ENCODE assay signal across 8 cellular contexts in the genomic region with DNA sequence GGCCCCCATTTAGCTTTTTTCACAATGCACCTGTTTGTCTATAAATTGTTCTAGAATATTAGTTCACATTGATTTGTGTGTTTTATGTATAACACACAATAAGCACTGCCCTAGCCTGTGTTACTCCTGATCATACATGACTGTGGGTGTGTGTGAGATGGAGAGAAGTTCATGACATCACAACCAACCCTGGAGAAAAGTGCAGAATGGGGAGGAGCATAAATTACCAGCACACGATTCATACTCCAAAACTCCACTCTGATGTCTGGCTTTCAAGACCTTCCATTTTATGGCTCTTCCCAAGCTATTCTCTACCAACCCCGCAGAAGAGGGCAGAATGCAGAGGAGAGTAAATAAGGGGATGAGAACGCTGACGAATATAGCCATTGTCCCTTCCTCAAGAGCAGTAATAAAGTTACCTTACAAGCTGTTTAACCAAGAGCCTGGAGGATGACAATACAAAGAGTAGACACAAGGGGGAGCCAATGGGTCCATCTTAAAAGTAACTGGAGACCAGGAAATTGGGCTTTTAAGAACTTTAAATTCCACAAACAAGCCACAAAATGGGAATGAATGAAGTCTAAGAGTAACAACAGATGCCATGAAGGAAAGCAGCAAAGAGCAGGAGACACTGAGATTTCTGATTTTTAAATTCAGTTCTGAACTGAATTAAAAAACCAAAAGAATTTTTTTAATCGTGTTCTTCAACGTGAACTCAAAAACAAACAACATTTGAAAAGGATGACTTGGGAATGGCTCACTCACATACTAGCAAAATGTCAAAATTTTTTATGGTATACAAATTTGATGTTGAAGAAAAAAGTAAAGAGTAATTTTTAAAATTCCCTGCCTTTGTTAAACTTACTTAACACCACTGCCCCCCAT.
A peak's percentile ranks its signal among the peaks of the same experiment; 100 is the strongest.
DNase-seq lines count a peak whose midpoint lies in the region; FAIRE-seq and TF ChIP-seq lines count a peak whose summit lies in the region.

No MANE protein-coding gene starts in this region.

- H3K79me2 ChIP-seq in PC-9 (ENCODE audit: low read depth), result peaks cover 33% of the 10 kb centered on the region

- H3K9me3 ChIP-seq in PC-9 (ENCODE audit: insufficient read depth, low read depth), result no peaks in the 10 kb centered on the region

- POLR2A ChIA-PET in PC-9 (lab: Charles Lee; ENCODE audit: unreplicated experiment), result no interaction called here

- H3F3A ChIP-seq in PC-9 (ENCODE audit: insufficient read depth, low read depth), result peaks cover 4% of the 10 kb centered on the region; the same call in 1 of the 2 replicates

- no peaks in the 10 kb centered on the region for H3K36me3 ChIP-seq in PC-9 (ENCODE audit: low read depth)

- CTCF ChIA-PET in PC-9 (lab: Charles Lee), result interaction anchor here (0.5 to 1.0 kb wide), 3 partner anchors 17 to 652 kb away, joined by 3 to 7 read pairs (median 4); no protein-coding TSS in a partner anchor

- peaks cover 7% of the 10 kb centered on the region; the same call in 1 of the 2 replicates for H3K4me1 ChIP-seq in PC-9 (replicated peaks; ENCODE audit: insufficient read depth)

- H4K20me1 ChIP-seq in PC-9 (ENCODE audit: insufficient read depth), result 0 out of 2 replicates have a peak, but pooled peaks cover 5% of the 10 kb centered on the region

- H3K4me3 Mint-ChIP-seq in mesothelial cell of epicardium (no peak overlapping the region), immature natural killer cell (no peak overlapping the region)

- H3K27me3 ChIP-seq in PC-9 (ENCODE audit: insufficient read depth, low read depth), result no peaks in the 10 kb centered on the region

- H3K9me2 ChIP-seq in PC-9 (ENCODE audit: insufficient read depth), result no peaks in the 10 kb centered on the region

- no peak overlapping the region for H3K4me2 ChIP-seq in PC-9

- no peak overlapping the region for H2AFZ ChIP-seq in PC-9

- FAIRE-seq in HTR-8/SVneo (lab: Jason Lieb, UNC), result peak; percentile 86

- peaks cover 41% of the 10 kb centered on the region for H3K4me1 Mint-ChIP-seq in mesothelial cell of epicardium
- H3K4me1 Mint-ChIP-seq in immature natural killer cell, result no peaks in the 10 kb centered on the region

- H3K9me3 Mint-ChIP-seq in mesothelial cell of epicardium (no peaks in the 10 kb centered on the region), immature natural killer cell (no peaks in the 10 kb centered on the region)

- no peaks in the 10 kb centered on the region for H3K27me3 Mint-ChIP-seq in mesothelial cell of epicardium (ENCODE audit: low read depth)
- peaks cover 1 to 5% (median 2%) of the 10 kb centered on the region in 3 donors for H3K27me3 Mint-ChIP-seq in immature natural killer cell (ENCODE audit: low read depth in 3 of 3)

- H3K4me3 ChIP-seq in PC-9, result no peak overlapping the region

- H3K36me3 Mint-ChIP-seq in mesothelial cell of epicardium, result no peaks in the 10 kb centered on the region
- no peaks in the 10 kb centered on the region for H3K36me3 Mint-ChIP-seq in immature natural killer cell

- H3K27ac ChIP-seq in PC-9, result no peak overlapping the region

- no TSS peak for BruUV-seq in PC-9 (replicated peaks; lab: Mats Ljungman, UMichigan)

- no peak overlapping the region for H3K27ac Mint-ChIP-seq in mesothelial cell of epicardium
- H3K27ac Mint-ChIP-seq in immature natural killer cell, result no peak overlapping the region

- intact Hi-C loops in PC-9 (cut with micrococcal nuclease; ENCODE audit: unreplicated experiment), result loop anchor here (1.0 to 5.0 kb wide), 2 partner anchors 161 to 372 kb away; no protein-coding TSS in a partner anchor

- DNase-seq in stimulated activated CD4-positive, alpha-beta T cell treated with anti-CD3 and anti-CD28 coated beads, Interleukin-4, amount 100 ng/mL, for 48 hours (ENCODE audit: low read depth in 2 of 2), result peak; percentile 4 to 6
- DNase-seq in stimulated activated CD4-positive, alpha-beta T cell treated with anti-CD3 and anti-CD28 coated beads, Interleukin-1b, Interleukin-23, amount 100 ng/mL, for 48 hours, result no peak
- DNase-seq in HTR-8/SVneo (ENCODE audit: insufficient read length, low spot score) (peak; percentile 67), PC-9 (peak; percentile 46 to 50), dedifferentiated amniotic fluid mesenchymal stem cell (ENCODE audit: extremely low spot score) (peak; percentile 88), mesothelial cell of epicardium (ENCODE audit: low spot score in 2 of 2, unreplicated experiment in 2 of 2) (peak in 1 of 2 experiments; percentile 54), epidermal melanocyte (ENCODE audit: insufficient read length, low spot score) (no peak), immature natural killer cell (no peak)

- peak; percentile 79 for TF ChIP-seq CTCF in PC-9 (conservative IDR thresholded peaks at IDR 0.05)
- TF ChIP-seq CTCF in mesothelial cell of epicardium (IDR thresholded peaks at IDR 0.05; ENCODE audit: unreplicated experiment), result peak; percentile 82

Comparison
In these comparisons a context has a peak if more than half of its experiments do, and no peak if none do; other contexts are left out.
1. DNase-seq: peak in stimulated activated CD4-positive, alpha-beta T cell treated with anti-CD3 and anti-CD28 coated beads, Interleukin-4, amount 100 ng/mL, for 48 hours (2 of 2), HTR-8/SVneo (single experiment), PC-9 (2 of 2) and dedifferentiated amniotic fluid mesenchymal stem cell (single experiment); none in stimulated activated CD4-positive, alpha-beta T cell treated with anti-CD3 and anti-CD28 coated beads, Interleukin-1b, Interleukin-23, amount 100 ng/mL, for 48 hours (single experiment), epidermal melanocyte (single experiment) and immature natural killer cell (0 of 3).